Comparison of ENCODE assay signal across 16 cellular contexts in genomic region chr13:105144020-105144419, GRCh38.
DNase-seq lines count a peak whose midpoint lies in the region; ATAC-seq and TF ChIP-seq lines count a peak whose summit lies in the region.
"Had no signal": no experiment of that assay in that cellular context is flagged by ENCODE, and none has a peak within 500 bp of the region (broad histone marks: within the 10 kb centered on the region; RNA-seq: fewer than 3 reads in every experiment).

No MANE protein-coding gene starts in this region.

- H4K91ac ChIP-seq in H9 (ENCODE audit: insufficient read length, low read depth, low read length): no peak overlapping the region

- H3K18ac ChIP-seq in H9 (ENCODE audit: insufficient read length, low read depth, low read length): no peak overlapping the region

- DNase-seq in H9 (no peak), NB4 (ENCODE audit: low read depth) (peak; percentile 7), WTC11 (ENCODE audit: low spot score) (no peak), chondrocyte (ENCODE audit: low spot score) (no peak)
- no peak for DNase-seq in activated naive CD4-positive, alpha-beta T cell treated with anti-CD3 and anti-CD28 coated beads, Interleukin-2, amount 10 ng/mL, durations not matched to agents 7 days and 5 days
- DNase-seq: CD4-positive, alpha-beta T cell; KG1; NCI-H1436; NCI-H2081; NCI-H748 treated with DMSO at 0.1 percent for 48 hours; T-helper 1 cell had no signal

- CTCF ChIA-PET in WTC11 (lab: Charles Lee): no interaction called here
- CTCF ChIA-PET in activated naive CD4-positive, alpha-beta T cell treated with anti-CD3 and anti-CD28 coated beads, Interleukin-2, amount 10 ng/mL, durations not matched to agents 7 days and 5 days (lab: Charles Lee): no interaction called here

- peaks cover 2 to 4% of the 10 kb centered on the region in 2 experiments; a peak in 1 of 4 replicates for H3K4me1 Mint-ChIP-seq in H9
- peaks cover 10% of the 10 kb centered on the region; the same call in 1 of the 2 replicates for H3K4me1 Mint-ChIP-seq in WTC11
- H3K4me1 Mint-ChIP-seq in activated naive CD4-positive, alpha-beta T cell treated with anti-CD3 and anti-CD28 coated beads, Interleukin-2, amount 10 ng/mL, durations not matched to agents 7 days and 5 days: peaks cover 16% of the 10 kb centered on the region
- H3K4me1 Mint-ChIP-seq in chondrocyte (ENCODE audit: low read depth): no peaks in the 10 kb centered on the region

- no peak overlapping the region for H4K5ac ChIP-seq in H9 (ENCODE audit: insufficient read length, low read depth, low read length)

- no peaks in the 10 kb centered on the region for H3K79me1 ChIP-seq in H9 (ENCODE audit: insufficient read depth, low read depth, low read length, poor library complexity, severe bottlenecking)

- no peak overlapping the region for H2BK20ac ChIP-seq in H9 (ENCODE audit: low read depth, low read length, poor library complexity, severe bottlenecking)

- no peak overlapping the region for H2AFZ ChIP-seq in H9 (ENCODE audit: low read length)

- H3K4me3 Mint-ChIP-seq in H9: no peak overlapping the region
- no peak overlapping the region for H3K4me3 Mint-ChIP-seq in WTC11
- no peak overlapping the region for H3K4me3 Mint-ChIP-seq in activated naive CD4-positive, alpha-beta T cell treated with anti-CD3 and anti-CD28 coated beads, Interleukin-2, amount 10 ng/mL, durations not matched to agents 7 days and 5 days
- no peak overlapping the region for H3K4me3 Mint-ChIP-seq in chondrocyte (ENCODE audit: unreplicated experiment)
- H3K4me3 Mint-ChIP-seq: CD4-positive, alpha-beta T cell had no signal

- ATAC-seq in WTC11: peak; percentile 74
- ATAC-seq in GM19324 (IDR thresholded peaks at IDR 0.05; ENCODE audit: low FRiP score, unreplicated experiment): no peak
- no peak for ATAC-seq in GM21717 (IDR thresholded peaks at IDR 0.05; ENCODE audit: unreplicated experiment)
- ATAC-seq: Panc1, Right ventricle myocardium inferior had no signal

- no peak overlapping the region for H3K56ac ChIP-seq in H9 (ENCODE audit: insufficient read length, low read depth, low read length)

- no peak overlapping the region for H2BK15ac ChIP-seq in H9 (ENCODE audit: low read depth, low read length)

- no peak overlapping the region for H3K23ac ChIP-seq in H9 (ENCODE audit: insufficient read length, low read depth, low read length)

- H4K8ac ChIP-seq in H9 (replicated peaks; ENCODE audit: insufficient read length, low read depth, low read length): no peak overlapping the region

- no peak overlapping the region for H2BK5ac ChIP-seq in H9 (ENCODE audit: insufficient read length, low read length)

- no peaks in the 10 kb centered on the region for H3K23me2 ChIP-seq in H9 (ENCODE audit: insufficient read length, low read depth, low read length, poor library complexity, severe bottlenecking)

- H3K79me2 ChIP-seq in H9 (ENCODE audit: insufficient read depth, low read length): no peaks in the 10 kb centered on the region

- H3K27me3 Mint-ChIP-seq in H9 (ENCODE audit: low read depth) (no peaks in the 10 kb centered on the region), WTC11 (ENCODE audit: low read depth) (no peaks in the 10 kb centered on the region), chondrocyte (ENCODE audit: low read depth) (no peaks in the 10 kb centered on the region)
- H3K27me3 Mint-ChIP-seq in activated naive CD4-positive, alpha-beta T cell treated with anti-CD3 and anti-CD28 coated beads, Interleukin-2, amount 10 ng/mL, durations not matched to agents 7 days and 5 days: no peaks in the 10 kb centered on the region

- WGBS in H9 (ENCODE audit: extremely low coverage, insufficient read length, low lambda C conversion rate): no CpG with 5 or more reads among the region's 3 CpGs

- H3K9me3 Mint-ChIP-seq in H9 (no peaks in the 10 kb centered on the region), WTC11 (no peaks in the 10 kb centered on the region), chondrocyte (ENCODE audit: low read depth) (no peaks in the 10 kb centered on the region)
- H3K9me3 Mint-ChIP-seq in activated naive CD4-positive, alpha-beta T cell treated with anti-CD3 and anti-CD28 coated beads, Interleukin-2, amount 10 ng/mL, durations not matched to agents 7 days and 5 days: no peaks in the 10 kb centered on the region
- H3K9me3 Mint-ChIP-seq: CD4-positive, alpha-beta T cell had no signal

- H3K9ac ChIP-seq in H9 (ENCODE audit: extremely low read depth, insufficient read length, low read length): no peak overlapping the region

- H3K4me1 ChIP-seq in H9 (ENCODE audit: insufficient read depth, low read length): peaks cover 3% of the 10 kb centered on the region; the same call in 1 of the 2 replicates

- H4K20me1 ChIP-seq in H9 (ENCODE audit: control insufficient read depth, insufficient read depth, insufficient read length): no peaks in the 10 kb centered on the region

- H3K36me3 Mint-ChIP-seq in H9 (ENCODE audit: insufficient read depth in 1 of 3, low read depth in 3 of 3) (no peaks in the 10 kb centered on the region), WTC11 (no peaks in the 10 kb centered on the region), chondrocyte (ENCODE audit: low read depth) (no peaks in the 10 kb centered on the region)
- H3K36me3 Mint-ChIP-seq in activated naive CD4-positive, alpha-beta T cell treated with anti-CD3 and anti-CD28 coated beads, Interleukin-2, amount 10 ng/mL, durations not matched to agents 7 days and 5 days: no peaks in the 10 kb centered on the region

- H2BK12ac ChIP-seq in H9 (ENCODE audit: insufficient read length, low read depth, low read length): no peak overlapping the region

- H3K27ac Mint-ChIP-seq in H9: no peak overlapping the region
- H3K27ac Mint-ChIP-seq in WTC11: no peak overlapping the region
- no peak overlapping the region for H3K27ac Mint-ChIP-seq in activated naive CD4-positive, alpha-beta T cell treated with anti-CD3 and anti-CD28 coated beads, Interleukin-2, amount 10 ng/mL, durations not matched to agents 7 days and 5 days
- H3K27ac Mint-ChIP-seq in chondrocyte (ENCODE audit: unreplicated experiment): no peak overlapping the region
- H3K27ac Mint-ChIP-seq: CD4-positive, alpha-beta T cell had no signal

- H3K14ac ChIP-seq in H9 (ENCODE audit: insufficient read depth, low read length): no peak overlapping the region

- POLR2A ChIA-PET in WTC11 (lab: Charles Lee): no interaction called here

- H3K4me3 ChIP-seq in NB4 (ENCODE audit: low read depth, low read length): no peak overlapping the region
- H3K4me3 ChIP-seq: SK-N-MC had no signal

- TF ChIP-seq POLR2A in NB4 (IDR thresholded peaks at IDR 0.05; ENCODE audit: extremely low read depth, insufficient read length): no peak

- H3T11ph ChIP-seq in H9 (ENCODE audit: low read length): no peak overlapping the region

- TF ChIP-seq CTCF in H9 (conservative IDR thresholded peaks at IDR 0.05): peak; percentile 34; the same call in 1 of the 3 replicates
- TF ChIP-seq CTCF in NB4 (IDR thresholded peaks at IDR 0.05; ENCODE audit: low read depth, low read length): no peak
- TF ChIP-seq CTCF in WTC11 (IDR thresholded peaks at IDR 0.05): no peak
- TF ChIP-seq CTCF in chondrocyte (IDR thresholded peaks at IDR 0.05): no peak

- H3K27ac ChIP-seq in H9 (ENCODE audit: insufficient read length, low read depth, low read length): no peak overlapping the region
- H3K27ac ChIP-seq: SK-N-MC had no signal

- H2AK5ac ChIP-seq in H9 (ENCODE audit: insufficient read length, low read length): no peak overlapping the region

- no peaks in the 10 kb centered on the region for H3K9me3 ChIP-seq in H9 (ENCODE audit: control insufficient read depth, low read depth, low read length)

- no peak overlapping the region for H2BK120ac ChIP-seq in H9 (ENCODE audit: low read depth, low read length, poor library complexity, severe bottlenecking)

- no peak overlapping the region for H3K4me2 ChIP-seq in H9 (ENCODE audit: insufficient read depth, insufficient read length, low read length)

- no peaks in the 10 kb centered on the region for H3K27me3 ChIP-seq in H9 (ENCODE audit: insufficient read depth, low read length)

- H3K4ac ChIP-seq in H9 (ENCODE audit: low read depth, low read length): no peak overlapping the region

TF ChIP-seq in WTC11, 78 proteins besides CTCF, POLR2A, EP300 and RAD21 (continues in another document):
- no peak for TF ChIP-seq FOXP4 (CRISPR knock-in tag; IDR thresholded peaks at IDR 0.05)
- TF ChIP-seq ZNF512 (CRISPR knock-in tag; IDR thresholded peaks at IDR 0.05; ENCODE audit: borderline replicate concordance): no peak
- peak; percentile 32; the same call in 1 of the 2 replicates for TF ChIP-seq USF2 (CRISPR knock-in tag; IDR thresholded peaks at IDR 0.05)
